1 cellular context compared by ENCODE assay signal in the genomic region with DNA sequence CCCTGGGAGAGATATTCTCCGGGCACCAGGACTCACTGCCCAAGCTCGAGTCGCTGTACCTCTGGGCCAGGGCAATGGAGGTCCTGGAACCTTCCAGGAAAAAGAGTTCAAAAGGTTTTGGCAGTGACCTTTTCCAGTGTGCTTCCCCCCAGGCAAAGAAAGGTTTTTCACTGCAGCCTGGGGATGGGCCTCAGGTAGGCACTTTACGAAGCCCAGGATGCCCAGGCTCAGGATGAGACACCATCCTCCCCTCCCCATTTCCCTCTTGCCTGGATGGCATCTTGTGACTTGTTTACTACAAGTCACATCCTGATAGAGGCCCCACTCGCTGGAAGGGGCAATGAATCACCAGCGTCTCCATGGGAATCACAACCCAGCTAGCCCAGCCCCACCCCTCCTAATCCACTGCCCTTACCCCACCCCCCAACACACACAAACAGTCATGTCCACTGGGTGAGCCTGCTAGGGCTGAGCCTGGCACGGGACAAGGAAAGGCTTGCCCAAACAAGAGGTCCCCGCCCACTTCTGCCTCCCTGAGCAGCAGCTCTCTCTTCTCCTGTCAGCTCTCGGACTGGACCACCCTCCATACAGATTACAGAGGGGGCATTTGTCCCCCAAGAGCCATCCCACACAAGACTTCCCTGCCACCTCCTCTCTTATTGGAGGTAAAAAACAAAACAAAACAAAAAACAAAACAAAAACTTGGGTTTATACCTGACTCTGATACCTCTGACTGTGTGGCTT.
TF ChIP-seq lines count a peak whose summit lies in the region.

No MANE protein-coding gene starts in this region.

TF ChIP-seq in A549, 52 proteins besides CTCF, POLR2A, EP300 and RAD21 (continued from another document):
- TF ChIP-seq HOXB5 (CRISPR knock-in tag; IDR thresholded peaks at IDR 0.05), result peak; percentile 92
- TF ChIP-seq, protein P1, sequence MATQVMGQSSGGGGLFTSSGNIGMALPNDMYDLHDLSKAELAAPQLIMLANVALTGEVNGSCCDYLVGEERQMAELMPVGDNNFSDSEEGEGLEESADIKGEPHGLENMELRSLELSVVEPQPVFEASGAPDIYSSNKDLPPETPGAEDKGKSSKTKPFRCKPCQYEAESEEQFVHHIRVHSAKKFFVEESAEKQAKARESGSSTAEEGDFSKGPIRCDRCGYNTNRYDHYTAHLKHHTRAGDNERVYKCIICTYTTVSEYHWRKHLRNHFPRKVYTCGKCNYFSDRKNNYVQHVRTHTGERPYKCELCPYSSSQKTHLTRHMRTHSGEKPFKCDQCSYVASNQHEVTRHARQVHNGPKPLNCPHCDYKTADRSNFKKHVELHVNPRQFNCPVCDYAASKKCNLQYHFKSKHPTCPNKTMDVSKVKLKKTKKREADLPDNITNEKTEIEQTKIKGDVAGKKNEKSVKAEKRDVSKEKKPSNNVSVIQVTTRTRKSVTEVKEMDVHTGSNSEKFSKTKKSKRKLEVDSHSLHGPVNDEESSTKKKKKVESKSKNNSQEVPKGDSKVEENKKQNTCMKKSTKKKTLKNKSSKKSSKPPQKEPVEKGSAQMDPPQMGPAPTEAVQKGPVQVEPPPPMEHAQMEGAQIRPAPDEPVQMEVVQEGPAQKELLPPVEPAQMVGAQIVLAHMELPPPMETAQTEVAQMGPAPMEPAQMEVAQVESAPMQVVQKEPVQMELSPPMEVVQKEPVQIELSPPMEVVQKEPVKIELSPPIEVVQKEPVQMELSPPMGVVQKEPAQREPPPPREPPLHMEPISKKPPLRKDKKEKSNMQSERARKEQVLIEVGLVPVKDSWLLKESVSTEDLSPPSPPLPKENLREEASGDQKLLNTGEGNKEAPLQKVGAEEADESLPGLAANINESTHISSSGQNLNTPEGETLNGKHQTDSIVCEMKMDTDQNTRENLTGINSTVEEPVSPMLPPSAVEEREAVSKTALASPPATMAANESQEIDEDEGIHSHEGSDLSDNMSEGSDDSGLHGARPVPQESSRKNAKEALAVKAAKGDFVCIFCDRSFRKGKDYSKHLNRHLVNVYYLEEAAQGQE (IDR thresholded peaks at IDR 0.05), result no peak
- no peak for TF ChIP-seq RFX5 (IDR thresholded peaks at IDR 0.05)
- TF ChIP-seq SMC3 (IDR thresholded peaks at IDR 0.05), result peak; percentile 43; the same call in 1 of the 3 replicates
- peak; percentile 79 for TF ChIP-seq JUNB (IDR thresholded peaks at IDR 0.05)
- TF ChIP-seq, protein P2, sequence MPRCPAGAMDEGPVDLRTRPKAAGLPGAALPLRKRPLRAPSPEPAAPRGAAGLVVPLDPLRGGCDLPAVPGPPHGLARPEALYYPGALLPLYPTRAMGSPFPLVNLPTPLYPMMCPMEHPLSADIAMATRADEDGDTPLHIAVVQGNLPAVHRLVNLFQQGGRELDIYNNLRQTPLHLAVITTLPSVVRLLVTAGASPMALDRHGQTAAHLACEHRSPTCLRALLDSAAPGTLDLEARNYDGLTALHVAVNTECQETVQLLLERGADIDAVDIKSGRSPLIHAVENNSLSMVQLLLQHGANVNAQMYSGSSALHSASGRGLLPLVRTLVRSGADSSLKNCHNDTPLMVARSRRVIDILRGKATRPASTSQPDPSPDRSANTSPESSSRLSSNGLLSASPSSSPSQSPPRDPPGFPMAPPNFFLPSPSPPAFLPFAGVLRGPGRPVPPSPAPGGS (IDR thresholded peaks at IDR 0.05), result peak; percentile 87
- peak; percentile 81 for TF ChIP-seq ZSCAN20 (CRISPR knock-in tag; IDR thresholded peaks at IDR 0.05)
TF ChIP-seq in A549: peak in this region for 21.
